10 cellular contexts compared by ENCODE assay signal in the genomic region with DNA sequence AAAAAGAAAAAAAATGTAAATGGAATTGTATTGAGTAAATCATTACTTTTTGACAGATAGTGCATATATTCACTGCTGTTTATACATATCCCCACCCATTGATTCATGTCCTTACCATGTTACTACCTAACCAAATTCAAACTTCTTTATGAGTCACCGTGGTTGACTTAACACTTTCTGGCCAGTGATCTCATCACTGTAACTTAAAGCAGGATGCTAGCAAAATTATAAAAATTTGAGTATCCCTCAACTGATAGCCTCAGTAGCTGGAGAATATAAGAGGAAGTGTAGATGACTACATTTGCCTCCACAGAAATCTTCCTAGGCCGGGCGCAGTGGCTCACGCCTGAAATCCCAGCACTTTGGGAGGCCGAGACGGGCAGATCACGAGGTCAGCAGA. TPM values are rescaled to one million over a fixed set of nuclear protein-coding genes. Genes with fewer than 3 reads are reported as not detected.
DNase-seq lines count a peak whose midpoint lies in the region; ATAC-seq lines count a peak whose summit lies in the region.
"Had no signal": no experiment of that assay in that cellular context is flagged by ENCODE, and none has a peak within 500 bp of the region (broad histone marks: within the 10 kb centered on the region; RNA-seq: fewer than 3 reads in every experiment).

No MANE protein-coding gene starts in this region.

- peak; percentile 51 for ATAC-seq in HG03565 (IDR thresholded peaks at IDR 0.05; ENCODE audit: unreplicated experiment)
- ATAC-seq: mucosa of descending colon had no signal

- peaks cover 46% of the 10 kb centered on the region for H3K36me3 Mint-ChIP-seq in activated naive CD4-positive, alpha-beta T cell treated with anti-CD3 and anti-CD28 coated beads for 36 hours (ENCODE audit: low read depth)
- H3K36me3 Mint-ChIP-seq in stimulated activated naive CD8-positive, alpha-beta T cell treated with anti-CD3 and anti-CD28 coated beads, Interleukin-15, Interleukin-2, amounts not matched to agents 100 ng/mL and 50 ng/mL, for 24 hours (ENCODE audit: low read depth) = peaks cover 75% of the 10 kb centered on the region

- H3K4me3 Mint-ChIP-seq in activated naive CD4-positive, alpha-beta T cell treated with anti-CD3 and anti-CD28 coated beads for 36 hours = no peak overlapping the region
- no peak overlapping the region for H3K4me3 Mint-ChIP-seq in stimulated activated naive CD8-positive, alpha-beta T cell treated with anti-CD3 and anti-CD28 coated beads, Interleukin-15, Interleukin-2, amounts not matched to agents 100 ng/mL and 50 ng/mL, for 24 hours

- CTCF ChIA-PET in activated naive CD4-positive, alpha-beta T cell treated with anti-CD3 and anti-CD28 coated beads for 36 hours (lab: Charles Lee) = no interaction called here

- no peak overlapping the region for H3K27ac Mint-ChIP-seq in activated naive CD4-positive, alpha-beta T cell treated with anti-CD3 and anti-CD28 coated beads for 36 hours
- H3K27ac Mint-ChIP-seq in stimulated activated naive CD8-positive, alpha-beta T cell treated with anti-CD3 and anti-CD28 coated beads, Interleukin-15, Interleukin-2, amounts not matched to agents 100 ng/mL and 50 ng/mL, for 24 hours = peak overlapping the region; percentile 61

- H3K27me3 Mint-ChIP-seq in activated naive CD4-positive, alpha-beta T cell treated with anti-CD3 and anti-CD28 coated beads for 36 hours (ENCODE audit: low read depth) = no peaks in the 10 kb centered on the region
- no peaks in the 10 kb centered on the region for H3K27me3 Mint-ChIP-seq in stimulated activated naive CD8-positive, alpha-beta T cell treated with anti-CD3 and anti-CD28 coated beads, Interleukin-15, Interleukin-2, amounts not matched to agents 100 ng/mL and 50 ng/mL, for 24 hours

- H3K9me3 Mint-ChIP-seq in activated naive CD4-positive, alpha-beta T cell treated with anti-CD3 and anti-CD28 coated beads for 36 hours = no peaks in the 10 kb centered on the region
- no peaks in the 10 kb centered on the region for H3K9me3 Mint-ChIP-seq in stimulated activated naive CD8-positive, alpha-beta T cell treated with anti-CD3 and anti-CD28 coated beads, Interleukin-15, Interleukin-2, amounts not matched to agents 100 ng/mL and 50 ng/mL, for 24 hours

- DNase-seq in activated naive CD4-positive, alpha-beta T cell treated with anti-CD3 and anti-CD28 coated beads for 36 hours = peak; percentile 26
- no peak for DNase-seq in activated naive CD4-positive, alpha-beta T cell treated with Interleukin-2 at 50 U/mL for 16 hours
- DNase-seq in amniotic stem cell (lab: John Stamatoyannopoulos, UW) (peak; percentile 49), middle frontal gyrus (ENCODE audit: extremely low spot score, low spot score) (no peak), NCI-H2171 treated with DMSO at 0.1 percent for 48 hours (lab: John Stamatoyannopoulos, UW) (no peak), COLO668 (lab: John Stamatoyannopoulos, UW; ENCODE audit: unreplicated experiment) (no peak)
- DNase-seq: mucosa of descending colon, NCI-H187 had no signal

- intact Hi-C loops in activated naive CD4-positive, alpha-beta T cell treated with anti-CD3 and anti-CD28 coated beads for 36 hours (cut with micrococcal nuclease) = loop anchor here (1.0 to 2.0 kb wide), 2 partner anchors 14 to 77 kb away; partner anchors contain the start of genes BCS1L, CNOT9, USP37 and ZNF142

- H3K4me1 Mint-ChIP-seq in activated naive CD4-positive, alpha-beta T cell treated with anti-CD3 and anti-CD28 coated beads for 36 hours (ENCODE audit: low read depth) = peaks cover 37% of the 10 kb centered on the region
- peaks cover 44% of the 10 kb centered on the region for H3K4me1 Mint-ChIP-seq in stimulated activated naive CD8-positive, alpha-beta T cell treated with anti-CD3 and anti-CD28 coated beads, Interleukin-15, Interleukin-2, amounts not matched to agents 100 ng/mL and 50 ng/mL, for 24 hours (ENCODE audit: low read depth)

RNA-seq across cellular contexts. Expression of gene CNOT9, which starts 13.4 kb away (rescaled TPM):
- 10 to 100 TPM; 74.3 to 78.6 TPM for total RNA-seq in activated naive CD4-positive, alpha-beta T cell treated with anti-CD3 and anti-CD28 coated beads for 36 hours

RNA-seq across cellular contexts. Expression of gene USP37, which starts 13.9 kb away (rescaled TPM):
- total RNA-seq in activated naive CD4-positive, alpha-beta T cell treated with anti-CD3 and anti-CD28 coated beads for 36 hours = 10 to 100 TPM; 21.7 to 23.2 TPM

RNA-seq across cellular contexts. Expression of gene PLCD4, which starts 25.6 kb away (rescaled TPM):
- total RNA-seq in activated naive CD4-positive, alpha-beta T cell treated with anti-CD3 and anti-CD28 coated beads for 36 hours = under 1 TPM; 0.19 to 0.49 TPM

Comparison
In these comparisons a context has a peak if more than half of its experiments do, and no peak if none do; other contexts are left out.
1. DNase-seq: peak in activated naive CD4-positive, alpha-beta T cell treated with anti-CD3 and anti-CD28 coated beads for 36 hours (single experiment) and amniotic stem cell (single experiment); none in activated naive CD4-positive, alpha-beta T cell treated with Interleukin-2 at 50 U/mL for 16 hours (single experiment), middle frontal gyrus (single experiment), NCI-H2171 treated with DMSO at 0.1 percent for 48 hours (single experiment) and COLO668 (single experiment).